In the genomic region with DNA sequence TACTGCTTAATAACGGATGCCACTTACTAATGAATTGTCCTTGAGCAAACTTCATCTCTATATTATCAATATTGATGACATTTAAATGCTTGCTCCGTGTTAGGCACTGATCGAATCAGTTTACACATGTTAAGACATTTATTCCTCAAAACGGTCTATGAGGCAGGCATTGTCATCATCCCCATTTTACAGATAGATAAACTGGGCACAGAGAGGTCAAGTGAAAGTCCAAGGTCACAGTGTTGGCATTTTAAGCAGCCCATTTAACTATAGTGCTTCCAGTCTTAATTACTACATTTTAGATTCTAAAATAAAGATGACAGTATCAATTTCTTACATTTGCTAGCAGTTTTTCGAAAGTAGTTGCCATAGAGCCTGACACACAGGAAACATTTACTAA, we compare ENCODE assay signal across 1 cellular context.
TF ChIP-seq lines count a peak whose summit lies in the region.

No MANE protein-coding gene starts in this region.

TF ChIP-seq in K562, 482 proteins besides CTCF, POLR2A, EP300 and RAD21:
- TF ChIP-seq, protein P1, sequence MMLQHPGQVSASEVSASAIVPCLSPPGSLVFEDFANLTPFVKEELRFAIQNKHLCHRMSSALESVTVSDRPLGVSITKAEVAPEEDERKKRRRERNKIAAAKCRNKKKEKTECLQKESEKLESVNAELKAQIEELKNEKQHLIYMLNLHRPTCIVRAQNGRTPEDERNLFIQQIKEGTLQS (IDR thresholded peaks at IDR 0.05): no peak
- TF ChIP-seq, protein P1 (CRISPR knock-in tag; conservative IDR thresholded peaks at IDR 0.05): no peak
- no peak for TF ChIP-seq ZNF3 (CRISPR knock-in tag; IDR thresholded peaks at IDR 0.05)
- TF ChIP-seq ESRRA (IDR thresholded peaks at IDR 0.05; ENCODE audit: borderline replicate concordance, low read depth): peak; percentile 69; the same call in 1 of the 2 replicates
- TF ChIP-seq RBM25 (IDR thresholded peaks at IDR 0.05; ENCODE audit: low read depth, low read length, severe bottlenecking): peak; percentile 54
- no peak for TF ChIP-seq EGR1 (conservative IDR thresholded peaks at IDR 0.05)
- TF ChIP-seq POLR3G (IDR thresholded peaks at IDR 0.05; ENCODE audit: extremely low read depth, insufficient read length, insufficient replicate concordance): no peak
- TF ChIP-seq TCF3 (CRISPR knock-in tag; IDR thresholded peaks at IDR 0.05): no peak
- TF ChIP-seq SOX6 (IDR thresholded peaks at IDR 0.05): no peak
